ENCODE assay signal across 1 cellular context in genomic region chr3:38989932-38990510, GRCh38.
TF ChIP-seq lines count a peak whose summit lies in the region.

No MANE protein-coding gene starts in this region.

TF ChIP-seq in HEK293, 187 proteins besides CTCF, POLR2A, EP300 and RAD21 (continued from another document):
- TF ChIP-seq PRDM4 (tag by site-specific recombination; IDR thresholded peaks at IDR 0.05) (peak; percentile 66; the same call in 1 of the 2 replicates), ZFP37 (tag by site-specific recombination; IDR thresholded peaks at IDR 0.05) (no peak), PRDM6 (tag by site-specific recombination; IDR thresholded peaks at IDR 0.05) (0 out of 2 replicates have a peak, but pooled peaks have one; percentile 13)
